In the genomic region with DNA sequence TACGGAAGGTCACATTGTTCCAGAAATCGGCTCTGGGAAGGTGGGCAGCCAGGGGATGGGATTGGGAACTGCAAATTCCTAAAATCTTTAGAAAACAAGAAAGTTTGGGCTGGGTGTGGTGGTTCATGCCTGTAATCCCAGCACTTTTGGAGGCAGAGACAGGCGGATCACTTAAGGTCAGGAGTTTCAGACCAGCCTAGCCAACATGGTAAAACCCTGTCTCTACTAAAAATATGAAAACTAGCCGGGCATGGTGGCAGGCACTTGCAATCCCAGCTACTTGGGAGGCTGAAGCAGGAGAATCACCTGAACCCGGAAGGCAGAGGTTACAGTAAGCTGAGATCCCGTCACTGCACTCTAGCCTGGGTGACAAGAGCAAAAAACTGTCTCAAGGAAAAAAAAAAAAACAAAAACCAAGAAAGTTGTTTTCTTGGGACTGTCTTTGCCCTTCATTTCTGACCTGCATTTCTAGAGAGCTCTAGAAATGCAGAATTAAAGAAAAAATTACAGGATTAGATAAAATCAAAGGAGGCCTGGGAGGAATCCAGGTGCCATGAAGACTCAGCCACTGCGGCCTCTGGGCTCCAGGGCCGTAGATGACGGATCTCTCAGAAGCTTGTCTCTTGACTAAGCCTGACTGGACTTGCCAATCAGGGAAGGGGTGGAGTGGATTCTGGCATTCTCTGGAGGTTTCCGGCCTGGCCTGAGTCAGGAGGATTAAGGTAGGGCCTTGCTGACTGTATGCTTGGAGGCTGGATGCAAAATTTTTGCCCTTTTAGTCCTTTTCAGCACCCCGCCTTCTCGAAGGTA, we compare ENCODE assay signal across 1 cellular context.
A peak's percentile ranks its signal among the peaks of the same experiment; 100 is the strongest.
TF ChIP-seq lines count a peak whose summit lies in the region.

No MANE protein-coding gene starts in this region.

TF ChIP-seq in K562, 482 proteins besides CTCF, POLR2A, EP300 and RAD21 (continued from another document and continues in another):
- TF ChIP-seq NR2C2 (CRISPR knock-in tag; IDR thresholded peaks at IDR 0.05) (no peak), NR2C2 (tag; IDR thresholded peaks at IDR 0.05) (no peak; the same call in 1 of the 2 replicates), CHD1 (IDR thresholded peaks at IDR 0.05; ENCODE audit: low read length) (no peak), MEIS2 (IDR thresholded peaks at IDR 0.05; ENCODE audit: partially characterized antibody) (peak; percentile 45), TRIM28 (IDR thresholded peaks at IDR 0.05) (no peak), POLR2AphosphoS5 (IDR thresholded peaks at IDR 0.05; ENCODE audit: control insufficient read depth, insufficient read depth, low read depth, low read length) (0 out of 2 replicates have a peak, but pooled peaks have one; percentile 28), ILF3 (IDR thresholded peaks at IDR 0.05; ENCODE audit: borderline replicate concordance) (no peak), ZNF146 (CRISPR knock-in tag; IDR thresholded peaks at IDR 0.05; ENCODE audit: unreplicated experiment) (no peak), ETV6 (IDR thresholded peaks at IDR 0.05; ENCODE audit: borderline replicate concordance in 1 of 2, low read depth in 2 of 2, low read length in 1 of 2) (no peak), ETV6 (CRISPR knock-in tag; IDR thresholded peaks at IDR 0.05; ENCODE audit: borderline replicate concordance) (no peak), PYGO2 (tag; IDR thresholded peaks at IDR 0.05) (no peak), ETS2 (tag; IDR thresholded peaks at IDR 0.05; ENCODE audit: borderline replicate concordance, poor library complexity, severe bottlenecking) (no peak), CC2D1A (IDR thresholded peaks at IDR 0.05) (peak; percentile 18; the same call in 1 of the 2 replicates), ZNF408 (CRISPR knock-in tag; IDR thresholded peaks at IDR 0.05; ENCODE audit: low read depth) (no peak), PHB2 (IDR thresholded peaks at IDR 0.05; ENCODE audit: low read depth) (no peak), CREM (IDR thresholded peaks at IDR 0.05; ENCODE audit: low read depth) (0 out of 2 replicates have a peak, but pooled peaks have one; percentile 10), HDAC8 (tag; IDR thresholded peaks at IDR 0.05) (no peak), TSC22D4 (tag; IDR thresholded peaks at IDR 0.05) (no peak), RCOR1 (IDR thresholded peaks at IDR 0.05; ENCODE audit: borderline replicate concordance in 1 of 2, low read depth in 2 of 2, low read length in 2 of 2) (no peak; a peak in 1 of 4 replicates), SMARCA4 (IDR thresholded peaks at IDR 0.05) (peak; percentile 40; the same call in 1 of the 2 replicates), NFIC (IDR thresholded peaks at IDR 0.05) (no peak), GABPA (tag; conservative IDR thresholded peaks at IDR 0.05; ENCODE audit: low read depth) (no peak; the same call in 1 of the 2 replicates), DACH1 (IDR thresholded peaks at IDR 0.05; ENCODE audit: partially characterized antibody) (no peak), HEY1 (CRISPR knock-in tag; IDR thresholded peaks at IDR 0.05; ENCODE audit: borderline replicate concordance) (no peak), PURB (CRISPR knock-in tag; IDR thresholded peaks at IDR 0.05; ENCODE audit: low read depth) (no peak), NCOA6 (IDR thresholded peaks at IDR 0.05) (no peak), E2F3 (CRISPR knock-in tag; IDR thresholded peaks at IDR 0.05) (no peak), BRD9 (IDR thresholded peaks at IDR 0.05; ENCODE audit: low read depth, partially characterized antibody) (peak; percentile 9), ZNF184 (CRISPR knock-in tag; IDR thresholded peaks at IDR 0.05) (no peak), ZNF696 (CRISPR knock-in tag; conservative IDR thresholded peaks at IDR 0.05) (no peak), CEBPZ (IDR thresholded peaks at IDR 0.05; ENCODE audit: borderline replicate concordance, low read depth, low read length) (no peak), EGR1 (conservative IDR thresholded peaks at IDR 0.05) (no peak), NKRF (IDR thresholded peaks at IDR 0.05; ENCODE audit: borderline replicate concordance) (no peak), SRSF9 (IDR thresholded peaks at IDR 0.05; ENCODE audit: borderline replicate concordance, low read depth, low read length) (no peak), HNRNPLL (IDR thresholded peaks at IDR 0.05; ENCODE audit: low read depth, low read length, poor library complexity, severe bottlenecking) (peak; percentile 93), CBX3 (IDR thresholded peaks at IDR 0.05; ENCODE audit: borderline replicate concordance in 1 of 2, low read length in 2 of 2) (no peak), NR1H2 (CRISPR knock-in tag; IDR thresholded peaks at IDR 0.05) (0 out of 2 replicates have a peak, but pooled peaks have one; percentile 35), THAP12 (CRISPR knock-in tag; IDR thresholded peaks at IDR 0.05) (no peak), ATF6 (CRISPR knock-in tag; IDR thresholded peaks at IDR 0.05) (no peak), CREBBP (IDR thresholded peaks at IDR 0.05; ENCODE audit: low read depth, low read length) (no peak), ELK3 (CRISPR knock-in tag; IDR thresholded peaks at IDR 0.05) (no peak), CHCHD3 (CRISPR knock-in tag; IDR thresholded peaks at IDR 0.05) (no peak), KLF6 (CRISPR knock-in tag; IDR thresholded peaks at IDR 0.05; ENCODE audit: borderline replicate concordance) (0 out of 2 replicates have a peak, but pooled peaks have one; percentile 10), ZC3H11A (IDR thresholded peaks at IDR 0.05; ENCODE audit: low read depth, low read length) (no peak), PHF20 (IDR thresholded peaks at IDR 0.05; ENCODE audit: partially characterized antibody) (no peak), ZNF780A (CRISPR knock-in tag; IDR thresholded peaks at IDR 0.05) (no peak)
- TF ChIP-seq, protein P1, sequence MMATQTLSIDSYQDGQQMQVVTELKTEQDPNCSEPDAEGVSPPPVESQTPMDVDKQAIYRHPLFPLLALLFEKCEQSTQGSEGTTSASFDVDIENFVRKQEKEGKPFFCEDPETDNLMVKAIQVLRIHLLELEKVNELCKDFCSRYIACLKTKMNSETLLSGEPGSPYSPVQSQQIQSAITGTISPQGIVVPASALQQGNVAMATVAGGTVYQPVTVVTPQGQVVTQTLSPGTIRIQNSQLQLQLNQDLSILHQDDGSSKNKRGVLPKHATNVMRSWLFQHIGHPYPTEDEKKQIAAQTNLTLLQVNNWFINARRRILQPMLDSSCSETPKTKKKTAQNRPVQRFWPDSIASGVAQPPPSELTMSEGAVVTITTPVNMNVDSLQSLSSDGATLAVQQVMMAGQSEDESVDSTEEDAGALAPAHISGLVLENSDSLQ (IDR thresholded peaks at IDR 0.05), result peak; percentile 80
- TF ChIP-seq, protein P2, sequence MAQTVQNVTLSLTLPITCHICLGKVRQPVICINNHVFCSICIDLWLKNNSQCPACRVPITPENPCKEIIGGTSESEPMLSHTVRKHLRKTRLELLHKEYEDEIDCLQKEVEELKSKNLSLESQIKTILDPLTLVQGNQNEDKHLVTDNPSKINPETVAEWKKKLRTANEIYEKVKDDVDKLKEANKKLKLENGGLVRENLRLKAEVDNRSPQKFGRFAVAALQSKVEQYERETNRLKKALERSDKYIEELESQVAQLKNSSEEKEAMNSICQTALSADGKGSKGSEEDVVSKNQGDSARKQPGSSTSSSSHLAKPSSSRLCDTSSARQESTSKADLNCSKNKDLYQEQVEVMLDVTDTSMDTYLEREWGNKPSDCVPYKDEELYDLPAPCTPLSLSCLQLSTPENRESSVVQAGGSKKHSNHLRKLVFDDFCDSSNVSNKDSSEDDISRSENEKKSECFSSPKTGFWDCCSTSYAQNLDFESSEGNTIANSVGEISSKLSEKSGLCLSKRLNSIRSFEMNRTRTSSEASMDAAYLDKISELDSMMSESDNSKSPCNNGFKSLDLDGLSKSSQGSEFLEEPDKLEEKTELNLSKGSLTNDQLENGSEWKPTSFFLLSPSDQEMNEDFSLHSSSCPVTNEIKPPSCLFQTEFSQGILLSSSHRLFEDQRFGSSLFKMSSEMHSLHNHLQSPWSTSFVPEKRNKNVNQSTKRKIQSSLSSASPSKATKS (CRISPR knock-in tag; IDR thresholded peaks at IDR 0.05), result no peak
- TF ChIP-seq, protein P3, sequence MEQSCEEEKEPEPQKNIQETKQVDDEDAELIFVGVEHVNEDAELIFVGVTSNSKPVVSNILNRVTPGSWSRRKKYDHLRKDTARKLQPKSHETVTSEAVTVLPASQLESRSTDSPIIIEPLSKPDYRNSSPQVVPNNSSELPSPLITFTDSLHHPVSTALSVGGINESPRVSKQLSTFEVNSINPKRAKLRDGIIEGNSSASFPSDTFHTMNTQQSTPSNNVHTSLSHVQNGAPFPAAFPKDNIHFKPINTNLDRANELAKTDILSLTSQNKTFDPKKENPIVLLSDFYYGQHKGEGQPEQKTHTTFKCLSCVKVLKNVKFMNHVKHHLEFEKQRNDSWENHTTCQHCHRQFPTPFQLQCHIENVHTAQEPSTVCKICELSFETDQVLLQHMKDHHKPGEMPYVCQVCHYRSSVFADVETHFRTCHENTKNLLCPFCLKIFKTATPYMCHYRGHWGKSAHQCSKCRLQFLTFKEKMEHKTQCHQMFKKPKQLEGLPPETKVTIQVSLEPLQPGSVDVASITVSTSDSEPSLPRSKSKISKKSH (CRISPR knock-in tag; IDR thresholded peaks at IDR 0.05), result no peak
